In genomic region chr7:27169658-27170493, GRCh38 we compare ENCODE assay signal across 8 cellular contexts. TPM values are rescaled to one million over a fixed set of nuclear protein-coding genes. Genes with fewer than 3 reads are reported as not detected.
DNase-seq lines count a peak whose midpoint lies in the region; ATAC-seq and TF ChIP-seq lines count a peak whose summit lies in the region.

No MANE protein-coding gene starts in this region.

- no peak for TF ChIP-seq CTCF in neural progenitor cell (IDR thresholded peaks at IDR 0.05)

- H3K27ac ChIP-seq in neural progenitor cell = no peak overlapping the region

- peaks cover 100% of the 10 kb centered on the region for H3K27me3 ChIP-seq in neural progenitor cell

- H3K4me1 Mint-ChIP-seq in IgD-negative memory B cell = peaks cover 7 to 12% (median 9%) of the 10 kb centered on the region in 3 donors
- peaks cover 2% of the 10 kb centered on the region for H3K4me1 Mint-ChIP-seq in neural progenitor cell

- DNase-seq in DMS 273 (lab: John Stamatoyannopoulos, UW; ENCODE audit: unreplicated experiment) (peak; percentile 94), cerebellar cortex (ENCODE audit: low spot score) (peak; percentile 61), neural progenitor cell (ENCODE audit: low spot score) (peak; percentile 63), NCI-H345 treated with DMSO at 0.1 percent for 48 hours (lab: John Stamatoyannopoulos, UW; ENCODE audit: unreplicated experiment) (no peak), NCI-H2029 (lab: John Stamatoyannopoulos, UW) (no peak)

- H3K36me3 Mint-ChIP-seq in IgD-negative memory B cell (peaks cover 2% of the 10 kb centered on the region), neural progenitor cell (no peaks in the 10 kb centered on the region)

- H3K79me2 ChIP-seq in neural progenitor cell (ENCODE audit: low read depth) = no peaks in the 10 kb centered on the region

- H3K4me1 ChIP-seq in neural progenitor cell = no peaks in the 10 kb centered on the region

- no peak overlapping the region for H3K4me3 ChIP-seq in neural progenitor cell

- H3K9me3 Mint-ChIP-seq in IgD-negative memory B cell (peaks cover 0 to 13% (median 0%) of the 10 kb centered on the region in 3 donors), neural progenitor cell (peaks cover 7% of the 10 kb centered on the region)

- H3K4me2 ChIP-seq in neural progenitor cell = no peak overlapping the region

- H3K36me3 ChIP-seq in neural progenitor cell = no peaks in the 10 kb centered on the region

- no peak overlapping the region for H3K9ac ChIP-seq in neural progenitor cell

- ATAC-seq in HG02970 (IDR thresholded peaks at IDR 0.05; ENCODE audit: low FRiP score, unreplicated experiment) (no peak), HG02870 (IDR thresholded peaks at IDR 0.05; ENCODE audit: unreplicated experiment) (no peak)

- no peaks in the 10 kb centered on the region for H3F3A ChIP-seq in neural progenitor cell (ENCODE audit: low read depth)

- H3K27me3 Mint-ChIP-seq in IgD-negative memory B cell (peaks cover 44% of the 10 kb centered on the region), neural progenitor cell (ENCODE audit: insufficient read depth, low read depth) (peaks cover 74% of the 10 kb centered on the region)

- peaks cover 98% of the 10 kb centered on the region for H4K20me1 ChIP-seq in neural progenitor cell (ENCODE audit: low read depth)

- H3K9me3 ChIP-seq in neural progenitor cell (ENCODE audit: low read depth) = no peaks in the 10 kb centered on the region

- H3K4me3 Mint-ChIP-seq in IgD-negative memory B cell = peak overlapping the region in 3 of 4 donors; percentile 45 to 62 (median 60)
- H3K4me3 Mint-ChIP-seq in neural progenitor cell = no peak overlapping the region

- H3K27ac Mint-ChIP-seq in IgD-negative memory B cell (peak overlapping the region; percentile 63 to 98 (median 95)), neural progenitor cell (no peak overlapping the region)

- no peak overlapping the region for H2AFZ ChIP-seq in neural progenitor cell (replicated peaks)

RNA-seq across cellular contexts. Expression of gene HOXA10, which starts 4.2 kb away (rescaled TPM):
- polyA plus RNA-seq in IgD-negative memory B cell = 0.70 TPM
- not detected in 2 replicates for total RNA-seq in neural progenitor cell (ENCODE audit: low replicate concordance)

RNA-seq across cellular contexts. Expression of gene HOXA9, which starts 4.5 kb away (rescaled TPM):
- polyA plus RNA-seq in IgD-negative memory B cell = 0.20 TPM
- total RNA-seq in neural progenitor cell (ENCODE audit: low replicate concordance) = not detected in 2 replicates

RNA-seq across cellular contexts. Expression of gene HOXA7, which starts 13.4 kb away (rescaled TPM):
- polyA plus RNA-seq in IgD-negative memory B cell = 1.0 TPM
- not detected in 2 replicates for total RNA-seq in neural progenitor cell (ENCODE audit: low replicate concordance)

RNA-seq across cellular contexts. Expression of gene HOXA11, which starts 15.2 kb away (rescaled TPM):
- polyA plus RNA-seq in IgD-negative memory B cell = not detected
- total RNA-seq in neural progenitor cell (ENCODE audit: low replicate concordance) = not detected in 2 replicates

RNA-seq across cellular contexts. Expression of gene HOXA3, which starts 17.5 kb away (rescaled TPM):
- polyA plus RNA-seq in IgD-negative memory B cell = not detected
- not detected in 2 replicates for total RNA-seq in neural progenitor cell (ENCODE audit: low replicate concordance)

Comparison
In these comparisons a context has a peak if more than half of its experiments do, and no peak if none do; other contexts are left out.
1. DNase-seq: peak in DMS 273 (single experiment), cerebellar cortex (single experiment) and neural progenitor cell (single experiment); none in NCI-H345 treated with DMSO at 0.1 percent for 48 hours (single experiment) and NCI-H2029 (single experiment).